11 cellular contexts compared by ENCODE assay signal in the genomic region with DNA sequence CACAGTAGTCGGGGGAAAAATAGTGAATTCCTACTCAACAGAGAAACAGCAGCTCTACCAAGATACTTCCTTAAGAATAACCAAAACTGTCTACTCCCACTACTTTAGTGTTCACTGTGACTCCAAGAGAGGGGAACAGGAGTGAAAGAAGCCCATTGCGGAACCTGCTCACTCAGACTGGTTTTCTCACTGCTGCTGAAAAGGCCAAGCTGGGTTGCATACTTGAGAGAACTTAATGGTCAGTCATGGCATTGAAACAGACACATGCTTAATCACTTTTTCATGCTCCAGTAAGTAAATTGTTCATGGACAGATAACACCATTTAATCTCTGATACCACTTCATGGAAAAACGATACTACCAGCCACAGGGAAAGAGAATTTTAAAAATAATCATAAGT. TPM values are rescaled to one million over a fixed set of nuclear protein-coding genes. Genes with fewer than 3 reads are reported as not detected.
DNase-seq lines count a peak whose midpoint lies in the region; ATAC-seq and TF ChIP-seq lines count a peak whose summit lies in the region.
"Had no signal": no experiment of that assay in that cellular context is flagged by ENCODE, and none has a peak within 500 bp of the region (broad histone marks: within the 10 kb centered on the region; RNA-seq: fewer than 3 reads in every experiment).

No MANE protein-coding gene starts in this region.

- no peak overlapping the region for H4K8ac ChIP-seq in mesenchymal stem cell (ENCODE audit: low read length)

- no peak overlapping the region for H2BK120ac ChIP-seq in mesenchymal stem cell (ENCODE audit: low read depth, low read length)

- no peak overlapping the region for H3K9ac ChIP-seq in mesenchymal stem cell (ENCODE audit: low read length)

- no peak overlapping the region for H3K27ac Mint-ChIP-seq in type B pancreatic cell
- H3K27ac Mint-ChIP-seq: stimulated activated naive B cell treated with anti-CD40 and anti-IgM and Interleukin-4, amounts not matched to agents 10 μg/mL and 1 μg/mL and 100 μg/mL, for 72 hours had no signal

- DNase-seq in NCI-H82 (lab: John Stamatoyannopoulos, UW) (peak; percentile 15), NCI-H82 treated with DMSO at 0.1 percent for 48 hours (lab: John Stamatoyannopoulos, UW; ENCODE audit: unreplicated experiment) (no peak), choroid plexus epithelial cell (ENCODE audit: low read depth) (peak; percentile 11), mesenchymal stem cell (peak; percentile 2), type B pancreatic cell (ENCODE audit: extremely low spot score, unreplicated experiment) (no peak), NCI-H1105 (lab: John Stamatoyannopoulos, UW) (no peak)
- no peak for DNase-seq in central memory CD4-positive, alpha-beta T cell
- DNase-seq: DMS153; NCI-H1436; stimulated activated naive B cell treated with anti-CD40 and anti-IgM and Interleukin-4, amounts not matched to agents 10 μg/mL and 1 μg/mL and 100 μg/mL, for 72 hours had no signal

- no peak overlapping the region for H2BK5ac ChIP-seq in mesenchymal stem cell (ENCODE audit: low read depth, low read length, poor library complexity, severe bottlenecking)

- no peaks in the 10 kb centered on the region for H3K9me3 Mint-ChIP-seq in type B pancreatic cell

- peaks cover 17% of the 10 kb centered on the region for H3K4me1 Mint-ChIP-seq in type B pancreatic cell (ENCODE audit: unreplicated experiment)

- H2BK12ac ChIP-seq in mesenchymal stem cell (ENCODE audit: low read length in 2 of 2) = no peak overlapping the region

- TF ChIP-seq CTCF in choroid plexus epithelial cell (conservative IDR thresholded peaks at IDR 0.05; ENCODE audit: low read depth, low read length) (no peak), type B pancreatic cell (conservative IDR thresholded peaks at IDR 0.05) (no peak)

- H4K91ac ChIP-seq in mesenchymal stem cell (ENCODE audit: low read length) = no peak overlapping the region

- H3K27ac ChIP-seq in mesenchymal stem cell (ENCODE audit: low read length, poor library complexity, severe bottlenecking) = no peak overlapping the region

- peak overlapping the region; percentile 35 for H3K4me3 Mint-ChIP-seq in type B pancreatic cell
- H3K4me3 Mint-ChIP-seq: stimulated activated naive B cell treated with anti-CD40 and anti-IgM and Interleukin-4, amounts not matched to agents 10 μg/mL and 1 μg/mL and 100 μg/mL, for 72 hours had no signal

- H3K4me3 ChIP-seq in choroid plexus epithelial cell (ENCODE audit: low read depth, low read length) = no peak overlapping the region
- no peak overlapping the region for H3K4me3 ChIP-seq in mesenchymal stem cell (ENCODE audit: insufficient read depth in 1 of 2, low read depth in 1 of 2, low read length in 2 of 2)

- 97% methylated on average over 3 of the region's 3 CpGs for WGBS in mesenchymal stem cell

- H3K79me1 ChIP-seq in mesenchymal stem cell (replicated peaks; ENCODE audit: low read length, poor library complexity, severe bottlenecking) = no peaks in the 10 kb centered on the region

- H3K9me3 ChIP-seq in mesenchymal stem cell (ENCODE audit: control insufficient read depth, low read length) = no peaks in the 10 kb centered on the region

- H2BK15ac ChIP-seq in mesenchymal stem cell (ENCODE audit: low read depth, poor library complexity, severe bottlenecking) = no peak overlapping the region

- H2AFZ ChIP-seq in mesenchymal stem cell (ENCODE audit: low read depth, low read length) = no peak overlapping the region

- no peak overlapping the region for H3K14ac ChIP-seq in mesenchymal stem cell (ENCODE audit: low read length in 2 of 2)

- no peaks in the 10 kb centered on the region for H3K36me3 Mint-ChIP-seq in type B pancreatic cell
- H3K36me3 Mint-ChIP-seq: stimulated activated naive B cell treated with anti-CD40 and anti-IgM and Interleukin-4, amounts not matched to agents 10 μg/mL and 1 μg/mL and 100 μg/mL, for 72 hours had no signal

- no peak overlapping the region for H2AK5ac ChIP-seq in mesenchymal stem cell (ENCODE audit: low read length, severe bottlenecking)

- H3K4me2 ChIP-seq in mesenchymal stem cell (ENCODE audit: low read length, poor library complexity, severe bottlenecking) = no peak overlapping the region

- H3K27me3 Mint-ChIP-seq in type B pancreatic cell = peaks cover 12% of the 10 kb centered on the region
- H3K27me3 Mint-ChIP-seq: stimulated activated naive B cell treated with anti-CD40 and anti-IgM and Interleukin-4, amounts not matched to agents 10 μg/mL and 1 μg/mL and 100 μg/mL, for 72 hours had no signal

- no peaks in the 10 kb centered on the region for H3K36me3 ChIP-seq in mesenchymal stem cell (ENCODE audit: control insufficient read depth in 1 of 2, insufficient read depth in 2 of 2, low read depth in 1 of 2, low read length in 2 of 2)

- no peak overlapping the region for H3K4ac ChIP-seq in mesenchymal stem cell (ENCODE audit: low read depth in 1 of 2, low read length in 2 of 2)

- ATAC-seq in HG03460 (IDR thresholded peaks at IDR 0.05; ENCODE audit: unreplicated experiment) = no peak
- ATAC-seq: stimulated activated naive B cell treated with anti-CD40 and anti-IgM and Interleukin-4, amounts not matched to agents 10 μg/mL and 1 μg/mL and 100 μg/mL, for 72 hours had no signal

- H3K4me1 ChIP-seq in mesenchymal stem cell (ENCODE audit: control insufficient read depth, insufficient read depth, low read depth, low read length) = no peaks in the 10 kb centered on the region

- no peak overlapping the region for H3K23ac ChIP-seq in mesenchymal stem cell (ENCODE audit: low read length in 2 of 2)

- H3K27me3 ChIP-seq in mesenchymal stem cell (ENCODE audit: control insufficient read depth in 1 of 2, insufficient read depth in 1 of 2, low read length in 2 of 2) = no peaks in the 10 kb centered on the region

- H3K18ac ChIP-seq in mesenchymal stem cell (ENCODE audit: low read depth in 1 of 2, low read length in 2 of 2) = no peak overlapping the region

RNA-seq across cellular contexts. Expression of gene SLC8A1, which starts 35.7 kb away (rescaled TPM):
- polyA plus RNA-seq in mesenchymal stem cell (2013, experiment 1 of 2) = 0.93 TPM
- 1.2 TPM for polyA plus RNA-seq in mesenchymal stem cell (2013, experiment 2 of 2)
- 21.7 and 42.1 TPM in 2 replicates for total RNA-seq in type B pancreatic cell (ENCODE audit: low replicate concordance)

Comparison
In these comparisons a context has a peak if more than half of its experiments do, and no peak if none do; other contexts are left out.
1. DNase-seq: peak in NCI-H82 (single experiment), choroid plexus epithelial cell (single experiment) and mesenchymal stem cell (single experiment); none in NCI-H82 treated with DMSO at 0.1 percent for 48 hours (single experiment), type B pancreatic cell (single experiment), NCI-H1105 (single experiment) and central memory CD4-positive, alpha-beta T cell (single experiment).